17 cellular contexts compared by ENCODE assay signal in the genomic region with DNA sequence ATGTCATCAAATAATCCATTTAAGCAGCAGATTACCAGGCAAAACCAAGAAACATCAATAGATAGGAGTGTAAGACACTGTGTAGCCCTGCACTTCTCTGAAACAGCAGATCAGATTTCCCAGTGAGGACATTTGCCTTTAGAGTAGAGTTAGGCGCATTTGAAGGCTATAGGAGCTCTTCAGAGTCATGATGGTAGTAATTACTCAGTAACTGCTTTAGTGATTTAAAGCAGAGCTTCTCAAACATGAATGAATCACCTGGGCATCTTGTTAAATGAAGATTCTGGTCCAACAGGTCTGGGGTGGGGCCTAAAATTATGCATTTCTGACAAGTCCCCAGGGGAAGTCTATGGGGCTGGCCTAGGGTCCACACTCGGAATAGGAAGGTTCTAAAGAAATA. TPM values are rescaled to one million over a fixed set of nuclear protein-coding genes. Genes with fewer than 3 reads are reported as not detected.
DNase-seq lines count a peak whose midpoint lies in the region; ATAC-seq, FAIRE-seq and TF ChIP-seq lines count a peak whose summit lies in the region.
"Had no signal": no experiment of that assay in that cellular context is flagged by ENCODE, and none has a peak within 500 bp of the region (broad histone marks: within the 10 kb centered on the region; RNA-seq: fewer than 3 reads in every experiment).

No MANE protein-coding gene starts in this region.

- POLR2A ChIA-PET in MCF 10A (lab: Yijun Ruan, JAX), result interaction anchor here (1.0 kb wide), 1 partner anchor 14 kb away, joined by 3 read pairs; no protein-coding TSS in a partner anchor

- BruUV-seq in mammary epithelial cell (replicated peaks; lab: Mats Ljungman, UMichigan), result no TSS peak
- BruUV-seq in MCF 10A (replicated peaks; lab: Mats Ljungman, UMichigan), result no TSS peak

- no peak overlapping the region for H3K9ac ChIP-seq in mammary epithelial cell (ENCODE audit: insufficient read depth, low read length)

- intact Hi-C loops in mammary epithelial cell (cut with micrococcal nuclease), result no loop called here
- intact Hi-C loops in MCF 10A (cut with micrococcal nuclease), result no loop called here
- intact Hi-C loops in ascending aorta (cut with DNase I), result no loop called here
- intact Hi-C loops in heart right ventricle (cut with DNase I), result no loop called here

- no peaks in the 10 kb centered on the region for H3K36me3 Mint-ChIP-seq in MCF 10A (ENCODE audit: insufficient read depth, unreplicated experiment)
- H3K36me3 Mint-ChIP-seq: CD14-positive monocyte had no signal

- no peak for ATAC-seq in heart right ventricle

- in situ Hi-C loops in mammary epithelial cell (cut with MboI; ENCODE audit: low sequenced_read_pairs in 2 of 2), result no loop called here

- no peaks in the 10 kb centered on the region for H4K20me1 ChIP-seq in mammary epithelial cell (ENCODE audit: insufficient read depth, low read length)

- H3K4me1 Mint-ChIP-seq in MCF 10A (ENCODE audit: insufficient read depth, unreplicated experiment), result no peaks in the 10 kb centered on the region
- H3K4me1 Mint-ChIP-seq: CD14-positive monocyte had no signal

- H3K36me3 ChIP-seq in mammary epithelial cell (ENCODE audit: insufficient read depth, low read length), result no peaks in the 10 kb centered on the region
- H3K36me3 ChIP-seq in ascending aorta, result no peaks in the 10 kb centered on the region
- H3K36me3 ChIP-seq in heart right ventricle, result no peaks in the 10 kb centered on the region
- H3K36me3 ChIP-seq: HAP-1 had no signal

- FAIRE-seq in D721Med (lab: Jason Lieb, UNC), result no peak
- FAIRE-seq: GM18507, RCC 7860 had no signal

- H3K27ac ChIP-seq in mammary epithelial cell (ENCODE audit: insufficient read depth, low read depth, low read length), result no peak overlapping the region
- H3K27ac ChIP-seq in ascending aorta, result peak overlapping the region; percentile 9 to 28
- no peak overlapping the region for H3K27ac ChIP-seq in heart right ventricle

- H3K79me2 ChIP-seq in mammary epithelial cell (ENCODE audit: insufficient read depth, low read length), result no peaks in the 10 kb centered on the region

- TF ChIP-seq CTCF in mammary epithelial cell (conservative IDR thresholded peaks at IDR 0.05 in 1 of 2, IDR thresholded peaks at IDR 0.05 in 1 of 2; ENCODE audit: extremely low read depth in 1 of 2, insufficient read depth in 1 of 2, low read depth in 1 of 2, low read length in 2 of 2), result no peak
- TF ChIP-seq CTCF in MCF 10A (IDR thresholded peaks at IDR 0.05; ENCODE audit: unreplicated experiment), result no peak
- TF ChIP-seq CTCF in ascending aorta (IDR thresholded peaks at IDR 0.05), result no peak
- TF ChIP-seq CTCF in heart right ventricle (IDR thresholded peaks at IDR 0.05), result no peak
- no peak for TF ChIP-seq CTCF in D721Med (IDR thresholded peaks at IDR 0.05; ENCODE audit: insufficient read depth, missing control alignments)

- CTCF ChIA-PET in mammary epithelial cell (lab: Charles Lee; ENCODE audit: low non-redundant PET) (no interaction called here), MCF 10A (lab: Yijun Ruan, JAX) (no interaction called here)

- H3K9me3 ChIP-seq in mammary epithelial cell (replicated peaks; ENCODE audit: insufficient read depth, low read length), result no peaks in the 10 kb centered on the region
- H3K9me3 ChIP-seq in ascending aorta, result no peaks in the 10 kb centered on the region
- no peaks in the 10 kb centered on the region for H3K9me3 ChIP-seq in heart right ventricle
- H3K9me3 ChIP-seq: HAP-1 had no signal

- DNase-seq in mammary epithelial cell, result peak; percentile 40
- no peak for DNase-seq in MCF 10A (ENCODE audit: unreplicated experiment)
- no peak for DNase-seq in ascending aorta (ENCODE audit: low spot score in 2 of 2)
- DNase-seq in kidney tubule cell (ENCODE audit: low spot score), result peak; percentile 16
- DNase-seq in activated CD4-positive, alpha-beta T cell treated with anti-CD3 and anti-CD28 coated beads, Interleukin-2, amount 50 U/mL, for 1 hour, result no peak
- no peak for DNase-seq in NCI-H2107 treated with DMSO at 0.1 percent for 48 hours (lab: John Stamatoyannopoulos, UW; ENCODE audit: unreplicated experiment)
- no peak for DNase-seq in heart right ventricle
- no peak for DNase-seq in D721Med (ENCODE audit: insufficient read length, low spot score)
- DNase-seq: COR-L47, NCI-H1048, NCI-H187, NCI-H524 treated with DMSO at 0.1 percent for 48 hours, SIG-M5 had no signal

- H3K4me1 ChIP-seq in mammary epithelial cell (ENCODE audit: insufficient read depth, low read length), result no peaks in the 10 kb centered on the region
- peaks cover 0 to 5% of the 10 kb centered on the region in 2 donors for H3K4me1 ChIP-seq in ascending aorta
- H3K4me1 ChIP-seq in heart right ventricle, result peaks cover 0 to 27% (median 9%) of the 10 kb centered on the region in 9 donors
- H3K4me1 ChIP-seq: HAP-1 had no signal

- H3K27me3 ChIP-seq in mammary epithelial cell (ENCODE audit: insufficient read depth, low read length), result no peaks in the 10 kb centered on the region
- no peaks in the 10 kb centered on the region for H3K27me3 ChIP-seq in ascending aorta
- H3K27me3 ChIP-seq in heart right ventricle, result no peaks in the 10 kb centered on the region

- H3K27ac Mint-ChIP-seq in MCF 10A (ENCODE audit: low read depth, unreplicated experiment), result no peak overlapping the region
- H3K27ac Mint-ChIP-seq: CD14-positive monocyte had no signal

- no peaks in the 10 kb centered on the region for H3K9me3 Mint-ChIP-seq in MCF 10A (ENCODE audit: unreplicated experiment)
- H3K9me3 Mint-ChIP-seq: CD14-positive monocyte had no signal

- no peak overlapping the region for H3K4me3 Mint-ChIP-seq in MCF 10A (ENCODE audit: unreplicated experiment)
- H3K4me3 Mint-ChIP-seq: CD14-positive monocyte had no signal

- H2AFZ ChIP-seq in mammary epithelial cell (ENCODE audit: low read depth, low read length), result no peak overlapping the region

- no peak overlapping the region for H3K4me2 ChIP-seq in mammary epithelial cell (ENCODE audit: insufficient read depth, low read depth, low read length)

- WGBS in mammary epithelial cell (ENCODE audit: low coverage, missing lambda C conversion rate), result 88% methylated on average over 2 of the region's 2 CpGs
- WGBS in heart right ventricle, 2 donors, result 66 to 88% methylated on average over 2 of the region's 2 CpGs

- H3K4me3 ChIP-seq in mammary epithelial cell (replicated peaks in 1 of 3; ENCODE audit: insufficient read depth in 1 of 3, low read depth in 2 of 3, low read length in 3 of 3), result no peak overlapping the region
- H3K4me3 ChIP-seq in ascending aorta, result no peak overlapping the region
- no peak overlapping the region for H3K4me3 ChIP-seq in heart right ventricle
- H3K4me3 ChIP-seq: HAP-1 had no signal

- no peaks in the 10 kb centered on the region for H3K27me3 Mint-ChIP-seq in MCF 10A (ENCODE audit: insufficient read depth, unreplicated experiment)

- dilution Hi-C loops in mammary epithelial cell (cut with HindIII; ENCODE audit: low sequenced_read_pairs), result no loop called here

RNA-seq across cellular contexts. Expression of gene THRB, which starts 36.9 kb away (rescaled TPM):
- total RNA-seq in mammary epithelial cell (10 to 100 TPM; 13.1 to 16.3 TPM), MCF 10A (2022) (3.8 and 4.2 TPM in 2 replicates), ascending aorta (24.7 TPM), heart right ventricle (10 to 100 TPM; 14.4 to 32.8 (median 26.4) TPM)
- polyA plus RNA-seq in mammary epithelial cell (4.0 TPM), heart right ventricle (1 to 10 TPM; 3.8 to 5.2 TPM)
- polyA minus RNA-seq in mammary epithelial cell, result 4.0 TPM
- polyA plus RNA-seq: CD14-positive monocyte had no signal

Comparison
In these comparisons a context has a peak if more than half of its experiments do, and no peak if none do; other contexts are left out.
1. DNase-seq: peak in mammary epithelial cell (single experiment) and kidney tubule cell (single experiment); none in MCF 10A (single experiment), ascending aorta (0 of 2), activated CD4-positive, alpha-beta T cell treated with anti-CD3 and anti-CD28 coated beads, Interleukin-2, amount 50 U/mL, for 1 hour (single experiment), NCI-H2107 treated with DMSO at 0.1 percent for 48 hours (single experiment), heart right ventricle (0 of 2) and D721Med (single experiment).
2. H3K27ac ChIP-seq: peak in ascending aorta (2 of 2); none in mammary epithelial cell (single experiment) and heart right ventricle (0 of 10).